Comparison of ENCODE assay signal across 1 cellular context in the genomic region with DNA sequence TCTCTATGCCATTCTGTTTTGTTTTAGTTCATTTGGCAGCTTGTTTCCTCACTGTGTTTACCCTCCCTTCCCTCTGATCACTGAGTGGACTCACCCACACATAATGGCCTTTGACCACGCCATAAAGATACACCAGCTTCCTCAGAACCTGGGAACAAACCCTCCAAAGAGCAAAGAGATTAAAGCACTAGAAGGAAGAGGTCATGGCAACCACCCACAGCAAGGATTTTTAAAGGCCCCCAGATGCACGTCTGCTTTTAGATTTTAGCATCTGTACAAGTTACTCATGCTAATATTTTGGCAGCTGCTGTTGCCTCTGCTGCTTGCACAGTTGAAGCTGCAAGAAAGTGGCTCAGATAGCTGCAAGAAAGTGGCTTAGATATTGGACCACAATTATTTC.
TF ChIP-seq lines count a peak whose summit lies in the region.

No MANE protein-coding gene starts in this region.

TF ChIP-seq in HepG2, 621 proteins besides CTCF, POLR2A, EP300 and RAD21:
- TF ChIP-seq HNRNPH1 (optimal IDR thresholded peaks at IDR 0.05; ENCODE audit: low read depth, low read length), result no peak
